8 cellular contexts compared by ENCODE assay signal in genomic region chr7:76509931-76510877, GRCh38. TPM values are rescaled to one million over a fixed set of nuclear protein-coding genes. Genes with fewer than 3 reads are reported as not detected.
A peak's percentile ranks its signal among the peaks of the same experiment; 100 is the strongest.
DNase-seq lines count a peak whose midpoint lies in the region; ATAC-seq and TF ChIP-seq lines count a peak whose summit lies in the region.

Gene UPK3B (plus strand): TSS chr7:76510552. CDS start chr7:76510653, 101 bp downstream.

- peaks cover 0 to 10% (median 4%) of the 10 kb centered on the region in 12 donors for H3K4me1 ChIP-seq in heart left ventricle
- H3K4me1 ChIP-seq in RWPE2 (ENCODE audit: insufficient read depth, poor library complexity, severe bottlenecking), result peaks cover 6% of the 10 kb centered on the region
- no peaks in the 10 kb centered on the region for H3K4me1 ChIP-seq in upper lobe of right lung

- H3K9me3 ChIP-seq in heart left ventricle (no peaks in the 10 kb centered on the region), RWPE2 (ENCODE audit: severe bottlenecking) (no peaks in the 10 kb centered on the region), upper lobe of right lung (no peaks in the 10 kb centered on the region)

- H3K4me3 ChIP-seq in heart left ventricle (no peak within 1 kb of the TSS), RWPE2 (ENCODE audit: severe bottlenecking) (no peak within 1 kb of the TSS), upper lobe of right lung (peak within 1 kb of the TSS; percentile 15)

- H3K36me3 ChIP-seq in heart left ventricle (peaks cover 0 to 14% (median 9%) of the 10 kb centered on the region in 9 donors), RWPE2 (ENCODE audit: low read depth) (no peaks in the 10 kb centered on the region; the same call in 1 of the 2 replicates), upper lobe of right lung (peaks cover 9% of the 10 kb centered on the region)

- TF ChIP-seq CTCF in heart left ventricle (IDR thresholded peaks at IDR 0.05), result no peak
- TF ChIP-seq CTCF in RWPE2 (IDR thresholded peaks at IDR 0.05; ENCODE audit: poor library complexity, severe bottlenecking), result peak; percentile 36
- no peak for TF ChIP-seq CTCF in upper lobe of right lung (IDR thresholded peaks at IDR 0.05)

- TF ChIP-seq POLR2A in heart left ventricle (IDR thresholded peaks at IDR 0.05), result no peak

- H3K27me3 ChIP-seq in heart left ventricle (no peaks in the 10 kb centered on the region), RWPE2 (ENCODE audit: insufficient read depth, poor library complexity, severe bottlenecking) (no peaks in the 10 kb centered on the region), upper lobe of right lung (no peaks in the 10 kb centered on the region)

- DNase-seq in left cardiac atrium (peak; percentile 29), heart left ventricle (no peak), RWPE2 (ENCODE audit: low spot score) (no peak), iPS-NIHi7 (ENCODE audit: extremely low spot score) (peak; percentile 80), upper lobe of right lung (peak; percentile 71)

- no peak within 1 kb of the TSS for H3K27ac ChIP-seq in heart left ventricle
- H3K27ac ChIP-seq in RWPE2 (ENCODE audit: poor library complexity, severe bottlenecking), result peak within 1 kb of the TSS; percentile 38
- no peak within 1 kb of the TSS for H3K27ac ChIP-seq in upper lobe of right lung

- whole genome bisulfite sequencing in heart left ventricle, 4 donors, result 49 to 66% (median 55%) methylated on average over 9 to 20 of the region's 20 CpGs

- ATAC-seq in left cardiac atrium (peak in 1 of 2 donors; percentile 50), heart left ventricle (no peak), RWPE2 (ENCODE audit: low read depth) (peak; percentile 52), upper lobe of right lung (peak; percentile 64), GM18873 (IDR thresholded peaks at IDR 0.05; ENCODE audit: low FRiP score, unreplicated experiment) (no peak), GM21381 (IDR thresholded peaks at IDR 0.05; ENCODE audit: unreplicated experiment) (no peak), GM21390 (IDR thresholded peaks at IDR 0.05; ENCODE audit: unreplicated experiment) (no peak)

- intact Hi-C loops in left cardiac atrium (cut with DNase I) (no loop called here), heart left ventricle (cut with DNase I) (loop anchor here in 3 of 10 donors (10.0 kb wide), 1 partner anchor 485 kb away; no protein-coding TSS in a partner anchor), upper lobe of right lung (cut with DNase I) (no loop called here)

RNA-seq across cellular contexts. Expression of gene UPK3B, which starts in this region (rescaled TPM):
- total RNA-seq in left cardiac atrium (10 to 100 TPM in 1 of 2 donors, 1 to 10 TPM in 1; 3.7 to 33.8 TPM), heart left ventricle (100 to 1,000 TPM in 1 of 9 donors, under 1 TPM in 2, not detected in 6; 0.32 to 238 (median 0.63) TPM), upper lobe of right lung (25.2 TPM)
- under 1 TPM; 0.19 to 0.24 TPM for polyA plus RNA-seq in heart left ventricle

Comparison
In these comparisons a context has a peak if more than half of its experiments do, and no peak if none do; other contexts are left out.
1. DNase-seq: peak in left cardiac atrium (single experiment), iPS-NIHi7 (single experiment) and upper lobe of right lung (single experiment); none in heart left ventricle (0 of 5) and RWPE2 (single experiment).
2. ATAC-seq: peak in RWPE2 (single experiment) and upper lobe of right lung (single experiment); none in heart left ventricle (0 of 4), GM18873 (single experiment), GM21381 (single experiment) and GM21390 (single experiment).